In the genomic region with DNA sequence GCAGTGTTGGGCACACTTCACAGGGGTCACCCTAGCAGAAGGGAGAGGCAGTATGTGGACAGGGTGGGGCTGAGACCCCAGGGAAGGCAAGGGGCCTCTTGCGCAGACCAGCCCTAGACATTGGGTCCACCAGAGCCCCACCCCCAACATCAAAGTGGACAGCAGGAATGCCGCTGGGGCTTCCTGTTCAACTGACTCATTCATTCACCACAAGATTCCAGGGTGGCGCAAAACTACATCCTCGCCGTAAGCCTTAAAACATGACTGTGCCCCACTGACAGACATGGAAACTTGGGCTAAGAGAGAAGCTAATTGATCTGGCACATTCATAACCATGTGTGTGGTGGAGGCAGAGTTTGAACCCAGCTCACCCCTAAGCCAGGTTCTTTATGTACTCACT, we compare ENCODE assay signal across 13 cellular contexts. TPM values are rescaled to one million over a fixed set of nuclear protein-coding genes. Genes with fewer than 3 reads are reported as not detected.
DNase-seq lines count a peak whose midpoint lies in the region; ATAC-seq and TF ChIP-seq lines count a peak whose summit lies in the region.
"Had no signal": no experiment of that assay in that cellular context is flagged by ENCODE, and none has a peak within 500 bp of the region (broad histone marks: within the 10 kb centered on the region; RNA-seq: fewer than 3 reads in every experiment).

No MANE protein-coding gene starts in this region.

- peaks cover 50% of the 10 kb centered on the region for H3K36me3 Mint-ChIP-seq in HFFc6 (ENCODE audit: low read depth)
- no peaks in the 10 kb centered on the region for H3K36me3 Mint-ChIP-seq in CD8-positive, alpha-beta T cell
- H3K36me3 Mint-ChIP-seq in naive thymus-derived CD8-positive, alpha-beta T cell, result no peaks in the 10 kb centered on the region
- H3K36me3 Mint-ChIP-seq: IgD-negative memory B cell had no signal

- POLR2A ChIA-PET in CD8-positive, alpha-beta T cell (lab: Charles Lee), result no interaction called here
- POLR2A ChIA-PET in naive thymus-derived CD8-positive, alpha-beta T cell (lab: Charles Lee), result no interaction called here

- CTCF ChIA-PET in CD8-positive, alpha-beta T cell (lab: Charles Lee), result no interaction called here

- peaks cover 5% of the 10 kb centered on the region for H3K4me1 ChIP-seq in adipocyte (ENCODE audit: control insufficient read depth, insufficient read depth, low read length)
- H3K4me1 ChIP-seq in CD8-positive, alpha-beta T cell (ENCODE audit: insufficient read depth, low read length), result no peaks in the 10 kb centered on the region
- H3K4me1 ChIP-seq: testis had no signal

- TF ChIP-seq CTCF in HFFc6 (IDR thresholded peaks at IDR 0.05), result 0 out of 2 replicates have a peak, but pooled peaks have one; percentile 13
- no peak for TF ChIP-seq CTCF in CD8-positive, alpha-beta T cell (IDR thresholded peaks at IDR 0.05)

- no peak overlapping the region for H3K4me3 ChIP-seq in adipocyte (ENCODE audit: low read length)
- H3K4me3 ChIP-seq in CD8-positive, alpha-beta T cell (ENCODE audit: low read depth, low read length), result no peak overlapping the region
- H3K4me3 ChIP-seq: testis had no signal

- ATAC-seq in HG02981 (IDR thresholded peaks at IDR 0.05; ENCODE audit: unreplicated experiment) (no peak), GM21825 (IDR thresholded peaks at IDR 0.05; ENCODE audit: unreplicated experiment) (no peak)
- ATAC-seq in CD8-positive, alpha-beta T cell, result no peak
- ATAC-seq in naive thymus-derived CD8-positive, alpha-beta T cell, result no peak

- H3K4me3 Mint-ChIP-seq in HFFc6, result peak overlapping the region; percentile 73; the same call in 1 of the 2 replicates
- H3K4me3 Mint-ChIP-seq in CD8-positive, alpha-beta T cell, result no peak overlapping the region
- no peak overlapping the region for H3K4me3 Mint-ChIP-seq in naive thymus-derived CD8-positive, alpha-beta T cell
- H3K4me3 Mint-ChIP-seq: IgD-negative memory B cell had no signal

- H3K27ac ChIP-seq in CD8-positive, alpha-beta T cell (ENCODE audit: low read depth, low read length), result no peak overlapping the region
- H3K27ac ChIP-seq: testis had no signal

- DNase-seq in 8988T (peak; percentile 70), HFFc6 (peak; percentile 96), adipocyte (ENCODE audit: low read depth) (peak; percentile 87), hepatic stellate cell (ENCODE audit: low spot score) (peak; percentile 97)
- DNase-seq in CD8-positive, alpha-beta T cell, result no peak
- DNase-seq in naive thymus-derived CD8-positive, alpha-beta T cell, result no peak
- DNase-seq: AML-193, hypothalamus, NCI-H446 treated with DMSO at 0.1 percent for 48 hours had no signal

- H3K27ac Mint-ChIP-seq in HFFc6, result peak overlapping the region; percentile 92
- no peak overlapping the region for H3K27ac Mint-ChIP-seq in CD8-positive, alpha-beta T cell
- no peak overlapping the region for H3K27ac Mint-ChIP-seq in naive thymus-derived CD8-positive, alpha-beta T cell

- H3K9me3 Mint-ChIP-seq in HFFc6, result no peaks in the 10 kb centered on the region
- no peaks in the 10 kb centered on the region for H3K9me3 Mint-ChIP-seq in CD8-positive, alpha-beta T cell
- no peaks in the 10 kb centered on the region for H3K9me3 Mint-ChIP-seq in naive thymus-derived CD8-positive, alpha-beta T cell
- H3K9me3 Mint-ChIP-seq: IgD-negative memory B cell had no signal

- no peaks in the 10 kb centered on the region for H3K27me3 ChIP-seq in adipocyte (replicated peaks; ENCODE audit: control insufficient read depth, insufficient read depth, low read length)
- H3K27me3 ChIP-seq in CD8-positive, alpha-beta T cell (ENCODE audit: insufficient read depth, low read length), result no peaks in the 10 kb centered on the region
- H3K27me3 ChIP-seq: testis had no signal

- H3K9ac ChIP-seq in adipocyte (ENCODE audit: low read length), result peak overlapping the region; percentile 9

- intact Hi-C loops in CD8-positive, alpha-beta T cell (cut with DNase I, micrococcal nuclease), result no loop called here

- no peaks in the 10 kb centered on the region for H3K9me3 ChIP-seq in adipocyte (ENCODE audit: control insufficient read depth, low read length)
- no peaks in the 10 kb centered on the region for H3K9me3 ChIP-seq in CD8-positive, alpha-beta T cell (ENCODE audit: low read length)
- H3K9me3 ChIP-seq: testis had no signal

- H3K36me3 ChIP-seq in adipocyte (ENCODE audit: control insufficient read depth, insufficient read depth, low read length, severe bottlenecking), result peaks cover 96% of the 10 kb centered on the region
- no peaks in the 10 kb centered on the region for H3K36me3 ChIP-seq in CD8-positive, alpha-beta T cell (ENCODE audit: insufficient read depth, low read length)

- H3K4me1 Mint-ChIP-seq in HFFc6 (ENCODE audit: low read depth), result peaks cover 59% of the 10 kb centered on the region
- H3K4me1 Mint-ChIP-seq in CD8-positive, alpha-beta T cell (ENCODE audit: low read depth), result no peaks in the 10 kb centered on the region
- H3K4me1 Mint-ChIP-seq in naive thymus-derived CD8-positive, alpha-beta T cell, result no peaks in the 10 kb centered on the region

- H3K27me3 Mint-ChIP-seq in HFFc6 (ENCODE audit: insufficient read depth), result peaks cover 2% of the 10 kb centered on the region
- H3K27me3 Mint-ChIP-seq in CD8-positive, alpha-beta T cell (ENCODE audit: low read depth), result peaks cover 14% of the 10 kb centered on the region
- H3K27me3 Mint-ChIP-seq in naive thymus-derived CD8-positive, alpha-beta T cell, result peaks cover 5 to 21% (median 6%) of the 10 kb centered on the region in 5 donors

RNA-seq across cellular contexts. Expression of a gene that starts 14.0 kb away (rescaled TPM):
- total RNA-seq in HFFc6 (2021; fragmentation: NEBNext Ultra II Directional; extraction: Animal tissue kit (Norgen Biotek cat#: 25700)), result 100 to 1,000 TPM in 1 of 6 experiments, 10 to 100 TPM in 5; 74.1 to 100 (median 87.6) TPM
- under 1 TPM in 1 of 2 experiments, not detected in 1; 0.92 TPM for total RNA-seq in CD8-positive, alpha-beta T cell
- not detected for total RNA-seq in naive thymus-derived CD8-positive, alpha-beta T cell
- under 1 TPM in 1 of 3 donors, not detected in 2; 0.20 TPM for polyA plus RNA-seq in naive thymus-derived CD8-positive, alpha-beta T cell
- polyA plus RNA-seq: IgD-negative memory B cell had no signal

RNA-seq across cellular contexts. Expression of a gene that starts 45.1 kb away (rescaled TPM):
- total RNA-seq in HFFc6 (2021; fragmentation: NEBNext Ultra II Directional; extraction: Animal tissue kit (Norgen Biotek cat#: 25700)), result 10 to 100 TPM; 65.8 to 81.3 (median 69.3) TPM
- 10 to 100 TPM; 35.8 to 36.6 TPM for total RNA-seq in CD8-positive, alpha-beta T cell
- 10 to 100 TPM; 35.3 to 36.3 TPM for total RNA-seq in naive thymus-derived CD8-positive, alpha-beta T cell
- polyA plus RNA-seq in naive thymus-derived CD8-positive, alpha-beta T cell, result 10 to 100 TPM; 60.6 to 87.3 (median 77.8) TPM

Comparison
In these comparisons a context has a peak if more than half of its experiments do, and no peak if none do; other contexts are left out.
1. DNase-seq: peak in 8988T (single experiment), HFFc6 (single experiment), adipocyte (single experiment) and hepatic stellate cell (single experiment); none in CD8-positive, alpha-beta T cell (0 of 7) and naive thymus-derived CD8-positive, alpha-beta T cell (0 of 10).
2. RNA of a gene that starts 14.0 kb away (total RNA-seq): 74.1 to 100 TPM in HFFc6; 0.92 TPM in CD8-positive, alpha-beta T cell and not detected in naive thymus-derived CD8-positive, alpha-beta T cell; every median in the first group is over 10 times any median in the second.